ENCODE assay signal across 29 cellular contexts in the genomic region with DNA sequence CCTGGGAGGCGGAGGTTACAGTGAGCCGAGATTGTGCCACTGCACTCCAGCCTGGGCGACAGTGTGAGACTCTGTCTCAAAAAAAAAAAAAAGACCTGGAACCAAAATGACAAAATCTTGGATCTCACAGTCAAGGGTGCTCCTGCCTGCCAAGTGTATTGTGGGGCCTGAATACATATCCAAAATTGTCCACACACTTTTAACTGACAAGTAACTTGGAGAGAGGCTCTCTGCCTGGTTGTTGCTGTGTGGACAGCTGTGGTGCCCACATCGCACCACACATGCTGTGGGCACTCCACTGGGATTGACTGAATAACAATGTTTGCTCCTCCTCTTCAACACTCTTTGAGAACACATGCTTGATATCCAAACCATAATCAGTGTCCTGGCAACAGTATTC.
DNase-seq lines count a peak whose midpoint lies in the region; ATAC-seq lines count a peak whose summit lies in the region.
"Had no signal": no experiment of that assay in that cellular context is flagged by ENCODE, and none has a peak within 500 bp of the region (broad histone marks: within the 10 kb centered on the region; RNA-seq: fewer than 3 reads in every experiment).

No MANE protein-coding gene starts in this region.

- POLR2A ChIA-PET in activated CD4-positive, alpha-beta memory T cell treated with anti-CD3 and anti-CD28 coated beads, Interleukin-2, amount 10 ng/mL, durations not matched to agents 7 days and 5 days (lab: Charles Lee): no interaction called here

- H3K4me3 ChIP-seq in aorta (ENCODE audit: low read length in 2 of 2): no peak overlapping the region
- H3K4me3 ChIP-seq: dorsolateral prefrontal cortex, gastrocnemius medialis, sigmoid colon, SK-N-MC, suprapubic skin had no signal

- H3K27me3 Mint-ChIP-seq in T-helper 2 cell treated with Interferon-gamma antibody and Interleukin-4, amounts not matched to agents 5 μg/mL and 100 μg/mL, for 36 hours (ENCODE audit: low read depth): no peaks in the 10 kb centered on the region
- peaks cover 2% of the 10 kb centered on the region for H3K27me3 Mint-ChIP-seq in activated CD4-positive, alpha-beta memory T cell treated with anti-CD3 and anti-CD28 coated beads, Interleukin-2, amount 10 ng/mL, durations not matched to agents 7 days and 5 days
- H3K27me3 Mint-ChIP-seq: activated naive CD8-positive, alpha-beta T cell; stimulated activated naive B cell treated with anti-CD40 and anti-IgM and Interleukin-4, amounts not matched to agents 10 μg/mL and 1 μg/mL and 100 μg/mL, for 72 hours had no signal

- H3K9me3 Mint-ChIP-seq in T-helper 2 cell treated with Interferon-gamma antibody and Interleukin-4, amounts not matched to agents 5 μg/mL and 100 μg/mL, for 36 hours: no peaks in the 10 kb centered on the region
- H3K9me3 Mint-ChIP-seq in activated CD4-positive, alpha-beta memory T cell treated with anti-CD3 and anti-CD28 coated beads, Interleukin-2, amount 10 ng/mL, durations not matched to agents 7 days and 5 days: no peaks in the 10 kb centered on the region
- H3K9me3 Mint-ChIP-seq: CD8-positive, alpha-beta memory T cell; H9; neural crest cell; T-helper 1 cell treated with Interleukin-12 subunit alpha and Interleukin-12 subunit beta and Interleukin-4 antibody, amounts not matched to agents 30 μg/mL and 1 μg/mL, for 36 hours had no signal

- ATAC-seq in aorta (ENCODE audit: low FRiP score): peak; percentile 63
- ATAC-seq: gastrocnemius medialis; stimulated activated naive B cell treated with anti-CD40 and anti-IgM and Interleukin-4, amounts not matched to agents 10 μg/mL and 1 μg/mL and 100 μg/mL, for 72 hours had no signal

- H3K36me3 ChIP-seq in aorta (ENCODE audit: control insufficient read depth in 1 of 2, insufficient read depth in 2 of 2, low read length in 1 of 2): no peaks in the 10 kb centered on the region
- H3K36me3 ChIP-seq: ascending aorta, gastrocnemius medialis, sigmoid colon, suprapubic skin had no signal

- no peak overlapping the region for H3K4me3 Mint-ChIP-seq in T-helper 2 cell treated with Interferon-gamma antibody and Interleukin-4, amounts not matched to agents 5 μg/mL and 100 μg/mL, for 36 hours
- no peak overlapping the region for H3K4me3 Mint-ChIP-seq in activated CD4-positive, alpha-beta memory T cell treated with anti-CD3 and anti-CD28 coated beads, Interleukin-2, amount 10 ng/mL, durations not matched to agents 7 days and 5 days
- H3K4me3 Mint-ChIP-seq: activated naive CD8-positive, alpha-beta T cell; CD8-positive, alpha-beta memory T cell; H9; neural crest cell; stimulated activated naive B cell treated with anti-CD40 and anti-IgM and Interleukin-4, amounts not matched to agents 10 μg/mL and 1 μg/mL and 100 μg/mL, for 72 hours; T-helper 1 cell treated with Interleukin-12 subunit alpha and Interleukin-12 subunit beta and Interleukin-4 antibody, amounts not matched to agents 30 μg/mL and 1 μg/mL, for 36 hours had no signal

- 11 to 13% methylated on average over 4 of the region's 4 CpGs for WGBS in aorta, 2 donors

- H3K27ac Mint-ChIP-seq in T-helper 2 cell treated with Interferon-gamma antibody and Interleukin-4, amounts not matched to agents 5 μg/mL and 100 μg/mL, for 36 hours: no peak overlapping the region
- no peak overlapping the region for H3K27ac Mint-ChIP-seq in activated CD4-positive, alpha-beta memory T cell treated with anti-CD3 and anti-CD28 coated beads, Interleukin-2, amount 10 ng/mL, durations not matched to agents 7 days and 5 days
- H3K27ac Mint-ChIP-seq: activated naive CD8-positive, alpha-beta T cell; CD8-positive, alpha-beta memory T cell; H9; T-helper 1 cell treated with Interleukin-12 subunit alpha and Interleukin-12 subunit beta and Interleukin-4 antibody, amounts not matched to agents 30 μg/mL and 1 μg/mL, for 36 hours had no signal

- H3K4me1 ChIP-seq in aorta (ENCODE audit: control insufficient read depth in 1 of 2, insufficient read depth in 2 of 2, low read length in 2 of 2): peaks cover 0 to 6% of the 10 kb centered on the region in 2 donors
- H3K4me1 ChIP-seq: gastrocnemius medialis had no signal

- intact Hi-C loops in aorta (cut with DNase I): no loop called here

- H3K27me3 ChIP-seq in aorta (ENCODE audit: control insufficient read depth in 1 of 2, insufficient read depth in 2 of 2, low read length in 1 of 2): no peaks in the 10 kb centered on the region
- H3K27me3 ChIP-seq: ascending aorta, dorsolateral prefrontal cortex, sigmoid colon, suprapubic skin had no signal

- no peaks in the 10 kb centered on the region for H3K36me3 Mint-ChIP-seq in T-helper 2 cell treated with Interferon-gamma antibody and Interleukin-4, amounts not matched to agents 5 μg/mL and 100 μg/mL, for 36 hours (ENCODE audit: low read depth)
- no peaks in the 10 kb centered on the region for H3K36me3 Mint-ChIP-seq in activated CD4-positive, alpha-beta memory T cell treated with anti-CD3 and anti-CD28 coated beads, Interleukin-2, amount 10 ng/mL, durations not matched to agents 7 days and 5 days (ENCODE audit: low read depth)
- H3K36me3 Mint-ChIP-seq: activated naive CD8-positive, alpha-beta T cell; CD8-positive, alpha-beta memory T cell had no signal

- H3K9me3 ChIP-seq in aorta (ENCODE audit: control insufficient read depth, low read length): no peaks in the 10 kb centered on the region
- H3K9me3 ChIP-seq: ascending aorta, gastrocnemius medialis, sigmoid colon, suprapubic skin had no signal

- H3K27ac ChIP-seq in aorta (ENCODE audit: low read depth in 1 of 2, low read length in 2 of 2): no peak overlapping the region
- H3K27ac ChIP-seq: gastrocnemius medialis, RWPE1, SK-N-MC, suprapubic skin had no signal

- DNase-seq in NCI-H345 (lab: John Stamatoyannopoulos, UW): peak; percentile 3
- no peak for DNase-seq in NCI-H345 treated with DMSO at 0.1 percent for 48 hours (lab: John Stamatoyannopoulos, UW; ENCODE audit: unreplicated experiment)
- peak; percentile 26 for DNase-seq in cerebellum (ENCODE audit: low spot score)
- peak; percentile 35 for DNase-seq in myocyte (ENCODE audit: low read depth)
- DNase-seq in aorta: no peak
- no peak for DNase-seq in T-helper 2 cell treated with Interferon-gamma antibody and Interleukin-4, amounts not matched to agents 5 μg/mL and 100 μg/mL, for 36 hours (ENCODE audit: low spot score)
- no peak for DNase-seq in occipital lobe (lab: John Stamatoyannopoulos, UW)
- DNase-seq in activated CD4-positive, alpha-beta memory T cell treated with anti-CD3 and anti-CD28 coated beads, Interleukin-2, amount 10 ng/mL, durations not matched to agents 7 days and 5 days: no peak
- DNase-seq: activated effector memory CD4-positive, alpha-beta T cell treated with Interleukin-2 at 50 U/mL for 16 hours; activated T-cell treated with anti-CD3 and anti-CD28 coated beads for 4 hours; AML-193; CD8-positive, alpha-beta memory T cell; central memory CD4-positive, alpha-beta T cell; gastrocnemius medialis; GDM1; H9; NCI-H1048; NCI-H1930; NCI-H774; sigmoid colon; stimulated activated naive B cell treated with anti-CD40 and anti-IgM and Interleukin-4, amounts not matched to agents 10 μg/mL and 1 μg/mL and 100 μg/mL, for 72 hours had no signal

- CTCF ChIA-PET in activated CD4-positive, alpha-beta memory T cell treated with anti-CD3 and anti-CD28 coated beads, Interleukin-2, amount 10 ng/mL, durations not matched to agents 7 days and 5 days (lab: Charles Lee): no interaction called here

- no peaks in the 10 kb centered on the region for H3K4me1 Mint-ChIP-seq in T-helper 2 cell treated with Interferon-gamma antibody and Interleukin-4, amounts not matched to agents 5 μg/mL and 100 μg/mL, for 36 hours (ENCODE audit: low read depth)
- no peaks in the 10 kb centered on the region for H3K4me1 Mint-ChIP-seq in activated CD4-positive, alpha-beta memory T cell treated with anti-CD3 and anti-CD28 coated beads, Interleukin-2, amount 10 ng/mL, durations not matched to agents 7 days and 5 days
- H3K4me1 Mint-ChIP-seq: CD8-positive, alpha-beta memory T cell; H9 had no signal

Comparison
In these comparisons a context has a peak if more than half of its experiments do, and no peak if none do; other contexts are left out.
1. DNase-seq: peak in NCI-H345 (single experiment), cerebellum (single experiment) and myocyte (single experiment); none in NCI-H345 treated with DMSO at 0.1 percent for 48 hours (single experiment), aorta (0 of 2), T-helper 2 cell treated with Interferon-gamma antibody and Interleukin-4, amounts not matched to agents 5 μg/mL and 100 μg/mL, for 36 hours (single experiment), occipital lobe (single experiment) and activated CD4-positive, alpha-beta memory T cell treated with anti-CD3 and anti-CD28 coated beads, Interleukin-2, amount 10 ng/mL, durations not matched to agents 7 days and 5 days (single experiment).